Comparison of ENCODE assay signal across 9 cellular contexts in genomic region chr1:189619682-189620332, GRCh38.
DNase-seq lines count a peak whose midpoint lies in the region; ATAC-seq and FAIRE-seq lines count a peak whose summit lies in the region.
"Had no signal": no experiment of that assay in that cellular context is flagged by ENCODE, and none has a peak within 500 bp of the region (broad histone marks: within the 10 kb centered on the region; RNA-seq: fewer than 3 reads in every experiment).

No MANE protein-coding gene starts in this region.

- no peak overlapping the region for H3K9ac ChIP-seq in skeletal muscle satellite cell (ENCODE audit: low read depth, low read length)

- peak overlapping the region; percentile 15 for H3K4me2 ChIP-seq in skeletal muscle satellite cell (ENCODE audit: low read length)

- DNase-seq in NCI-H2081 (lab: John Stamatoyannopoulos, UW), result peak; percentile 29 to 41
- no peak for DNase-seq in NCI-H2081 treated with DMSO at 0.1 percent for 48 hours (lab: John Stamatoyannopoulos, UW)
- peak; percentile 88 for DNase-seq in NCI-H446 treated with DMSO at 0.1 percent for 48 hours (lab: John Stamatoyannopoulos, UW)
- no peak for DNase-seq in SIG-M5 (lab: John Stamatoyannopoulos, UW)
- no peak for DNase-seq in GM19238 (ENCODE audit: insufficient read length, low spot score)
- DNase-seq: T-helper 17 cell had no signal

- H3K9me3 ChIP-seq in skeletal muscle satellite cell (replicated peaks; ENCODE audit: low read length), result no peaks in the 10 kb centered on the region

- peaks cover 19% of the 10 kb centered on the region for H3K4me1 ChIP-seq in skeletal muscle satellite cell (ENCODE audit: control insufficient read depth, insufficient read depth, low read length)

- peak; percentile 33 for FAIRE-seq in endometrium (lab: Jason Lieb, UNC)

- no peaks in the 10 kb centered on the region for H3K36me3 ChIP-seq in skeletal muscle satellite cell (ENCODE audit: insufficient read depth, low read length)

- no peaks in the 10 kb centered on the region for H3K27me3 ChIP-seq in skeletal muscle satellite cell (ENCODE audit: control insufficient read depth, insufficient read depth, low read length)

- no peak overlapping the region for H3K4me3 ChIP-seq in skeletal muscle satellite cell (ENCODE audit: low read length)

- no peak for ATAC-seq in GM18502 (IDR thresholded peaks at IDR 0.05; ENCODE audit: poor library complexity, unreplicated experiment)
- ATAC-seq: T-helper 17 cell had no signal

Comparison
In these comparisons a context has a peak if more than half of its experiments do, and no peak if none do; other contexts are left out.
1. DNase-seq: peak in NCI-H2081 (2 of 2) and NCI-H446 treated with DMSO at 0.1 percent for 48 hours (single experiment); none in NCI-H2081 treated with DMSO at 0.1 percent for 48 hours (single experiment), SIG-M5 (single experiment) and GM19238 (single experiment).